8 cellular contexts compared by ENCODE assay signal in the genomic region with DNA sequence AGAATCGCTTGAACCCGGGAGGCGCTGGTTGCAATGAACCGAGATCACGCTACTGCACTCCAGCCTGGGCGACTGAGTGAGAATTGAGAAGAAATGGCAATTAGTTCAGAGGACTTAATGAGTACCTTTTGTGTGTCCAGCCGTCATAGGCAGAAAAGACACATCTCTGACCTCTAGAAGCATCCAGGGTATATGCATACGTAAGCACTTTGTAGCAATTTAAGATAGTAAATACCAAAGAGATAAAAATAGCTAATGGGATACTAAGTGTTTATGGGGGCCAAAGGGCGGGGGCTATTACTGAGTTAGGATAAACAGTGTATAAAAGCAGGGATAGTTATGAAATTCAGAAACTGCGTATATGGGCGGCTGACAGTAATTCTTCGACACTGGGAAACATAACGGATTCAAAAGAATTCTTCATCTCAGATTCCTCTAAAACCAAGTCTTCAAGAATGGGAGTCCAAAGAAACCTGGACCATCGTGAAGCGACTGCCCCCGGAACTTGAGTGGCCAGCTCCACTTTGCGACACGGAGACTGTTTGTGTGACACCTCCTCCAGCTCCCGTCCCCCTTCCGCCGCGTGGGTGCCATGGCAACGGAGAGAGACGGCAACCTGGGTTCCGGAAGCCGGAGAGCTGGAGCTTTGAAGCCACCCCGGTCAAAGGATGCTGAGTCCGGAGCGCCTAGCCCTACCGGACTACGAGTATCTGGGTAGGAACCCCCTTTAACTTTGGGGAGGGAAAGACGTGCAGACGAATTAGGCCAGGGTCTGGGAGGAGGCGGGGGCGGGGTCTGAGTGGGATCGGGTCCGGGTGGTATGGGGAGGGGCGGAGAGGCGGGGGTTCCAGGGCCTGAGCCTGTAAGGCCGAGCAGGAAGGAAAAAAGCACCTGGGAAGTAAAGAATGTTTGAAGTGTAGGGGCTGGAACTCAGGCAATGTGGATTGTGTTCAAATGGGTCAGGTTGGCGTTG. TPM values are rescaled to one million over a fixed set of nuclear protein-coding genes. Genes with fewer than 3 reads are reported as not detected.
DNase-seq lines count a peak whose midpoint lies in the region; ATAC-seq and TF ChIP-seq lines count a peak whose summit lies in the region.

A gene with protein sequence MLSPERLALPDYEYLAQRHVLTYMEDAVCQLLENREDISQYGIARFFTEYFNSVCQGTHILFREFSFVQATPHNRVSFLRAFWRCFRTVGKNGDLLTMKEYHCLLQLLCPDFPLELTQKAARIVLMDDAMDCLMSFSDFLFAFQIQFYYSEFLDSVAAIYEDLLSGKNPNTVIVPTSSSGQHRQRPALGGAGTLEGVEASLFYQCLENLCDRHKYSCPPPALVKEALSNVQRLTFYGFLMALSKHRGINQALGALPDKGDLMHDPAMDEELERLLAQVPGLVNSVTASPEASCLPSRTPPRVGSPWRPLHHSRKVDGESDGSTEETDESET (plus strand): TSS at position 624 of the 973 bp plus-strand sequence. CDS start 45 bp downstream, at position 669.

- peaks cover 11% of the 10 kb centered on the region; the same call in 1 of the 2 replicates for H3F3A ChIP-seq in PC-9 (ENCODE audit: insufficient read depth, low read depth)

- peaks cover 21% of the 10 kb centered on the region for H3K79me2 ChIP-seq in PC-9 (ENCODE audit: low read depth)

- intact Hi-C loops in PC-9 (cut with micrococcal nuclease; ENCODE audit: unreplicated experiment): loop anchor here (2.0 kb wide), 1 partner anchor 20 kb away; no protein-coding TSS in a partner anchor

- no peaks in the 10 kb centered on the region for H3K27me3 ChIP-seq in PC-9 (ENCODE audit: insufficient read depth, low read depth)
- H3K27me3 ChIP-seq in esophagus (ENCODE audit: control insufficient read depth in 1 of 2, insufficient read depth in 2 of 2, low read length in 2 of 2): no peaks in the 10 kb centered on the region
- H3K27me3 ChIP-seq in mucosa of stomach (ENCODE audit: control insufficient read depth, insufficient read depth, low read length): no peaks in the 10 kb centered on the region

- TSS peak; percentile 65 for BruUV-seq in PC-9 (replicated peaks; lab: Mats Ljungman, UMichigan)

- H3K27me3 Mint-ChIP-seq in activated T-cell treated with anti-CD3 and anti-CD28 coated beads, Interleukin-2, amount 50 U/mL, for 4 hours (ENCODE audit: low read depth): peaks cover 7% of the 10 kb centered on the region

- DNase-seq in DMS 273 treated with DMSO at 0.1 percent for 48 hours (lab: John Stamatoyannopoulos, UW) (peak; percentile 48), KBM-7 (peak; percentile 88), PC-9 (peak; percentile 86 to 95)
- peak; percentile 93 for DNase-seq in activated T-cell treated with anti-CD3 and anti-CD28 coated beads, Interleukin-2, amount 50 U/mL, for 4 hours
- DNase-seq in stimulated activated CD8-positive, alpha-beta memory T cell treated with anti-CD3 and anti-CD28 coated beads, Interleukin-4, amount 100 ng/mL, for 48 hours: peak; percentile 98

- H3K9ac ChIP-seq in mucosa of stomach (ENCODE audit: low read length): peak within 1 kb of the TSS; percentile 73

- no peaks in the 10 kb centered on the region; the same call in 1 of the 2 replicates for H3K36me3 ChIP-seq in PC-9 (ENCODE audit: low read depth)
- no peaks in the 10 kb centered on the region for H3K36me3 ChIP-seq in esophagus (ENCODE audit: control insufficient read depth in 2 of 2, insufficient read depth in 2 of 2, low read length in 1 of 2)
- H3K36me3 ChIP-seq in mucosa of stomach (ENCODE audit: control insufficient read depth, insufficient read depth, low read length): no peaks in the 10 kb centered on the region

- H3K4me2 ChIP-seq in PC-9: peak within 1 kb of the TSS; percentile 87

- peak within 1 kb of the TSS; percentile 73 for H3K4me3 ChIP-seq in PC-9
- peak within 1 kb of the TSS; percentile 57 to 79 for H3K4me3 ChIP-seq in esophagus (ENCODE audit: low read depth in 1 of 2, low read length in 2 of 2)
- H3K4me3 ChIP-seq in mucosa of stomach (ENCODE audit: low read length): peak within 1 kb of the TSS; percentile 16

- peak; percentile 93 for ATAC-seq in GM21576 (IDR thresholded peaks at IDR 0.05; ENCODE audit: unreplicated experiment)
- peak; percentile 99 for ATAC-seq in activated T-cell treated with anti-CD3 and anti-CD28 coated beads, Interleukin-2, amount 50 U/mL, for 4 hours

- 19 to 21% methylated on average over 41 of the region's 41 CpGs for WGBS in esophagus, 2 donors

- no peaks in the 10 kb centered on the region for H4K20me1 ChIP-seq in PC-9 (ENCODE audit: insufficient read depth)

- H3K27ac ChIP-seq in PC-9: peak within 1 kb of the TSS; percentile 10; the same call in 1 of the 2 replicates
- peak within 1 kb of the TSS; percentile 36 to 54 for H3K27ac ChIP-seq in esophagus (ENCODE audit: low read depth in 2 of 2, low read length in 1 of 2)

- in situ Hi-C loops in KBM-7 (cut with MboI; ENCODE audit: low pct_unique_long_range_greater_than_20kb, low sequenced_read_pairs): no loop called here

- H3K4me1 Mint-ChIP-seq in activated T-cell treated with anti-CD3 and anti-CD28 coated beads, Interleukin-2, amount 50 U/mL, for 4 hours (ENCODE audit: low read depth): peaks cover 13% of the 10 kb centered on the region

- peaks cover 8% of the 10 kb centered on the region for H3K36me3 Mint-ChIP-seq in activated T-cell treated with anti-CD3 and anti-CD28 coated beads, Interleukin-2, amount 50 U/mL, for 4 hours (ENCODE audit: insufficient read depth)

- no peaks in the 10 kb centered on the region for H3K9me3 ChIP-seq in PC-9 (ENCODE audit: insufficient read depth, low read depth)
- no peaks in the 10 kb centered on the region for H3K9me3 ChIP-seq in esophagus (ENCODE audit: control insufficient read depth in 2 of 2, insufficient read depth in 1 of 2, low read depth in 1 of 2, low read length in 1 of 2)
- no peaks in the 10 kb centered on the region for H3K9me3 ChIP-seq in mucosa of stomach (ENCODE audit: control insufficient read depth, low read length)

- H3K4me1 ChIP-seq in PC-9 (replicated peaks; ENCODE audit: insufficient read depth) (peaks cover 4% of the 10 kb centered on the region), esophagus (ENCODE audit: control insufficient read depth in 2 of 2, insufficient read depth in 2 of 2, low read length in 1 of 2) (peaks cover 0 to 2% of the 10 kb centered on the region in 2 donors), mucosa of stomach (ENCODE audit: control insufficient read depth, insufficient read depth, low read length) (peaks cover 9% of the 10 kb centered on the region)

- no peaks in the 10 kb centered on the region for H3K9me3 Mint-ChIP-seq in activated T-cell treated with anti-CD3 and anti-CD28 coated beads, Interleukin-2, amount 50 U/mL, for 4 hours

- peak within 1 kb of the TSS; percentile 95 for H2AFZ ChIP-seq in PC-9

- no peaks in the 10 kb centered on the region for H3K9me2 ChIP-seq in PC-9 (ENCODE audit: insufficient read depth)

- POLR2A ChIA-PET in PC-9 (lab: Charles Lee; ENCODE audit: unreplicated experiment): interaction anchor here (0.6 kb wide), 1 partner anchor 87 kb away, joined by 3 read pairs; no protein-coding TSS in a partner anchor

- TF ChIP-seq CTCF in PC-9 (conservative IDR thresholded peaks at IDR 0.05): no peak

- peak within 1 kb of the TSS; percentile 99 for H3K4me3 Mint-ChIP-seq in activated T-cell treated with anti-CD3 and anti-CD28 coated beads, Interleukin-2, amount 50 U/mL, for 4 hours

- CTCF ChIA-PET in PC-9 (lab: Charles Lee): interaction anchor here (0.9 to 1.3 kb wide), 2 partner anchors 217 to 518 kb away, joined by 4 to 9 read pairs; no protein-coding TSS in a partner anchor

RNA-seq across cellular contexts. Expression of the gene that starts here (rescaled TPM):
- 87.2 and 88.3 TPM in 2 replicates for total RNA-seq in PC-9 (2021)
- 10 to 100 TPM; 12.9 to 15.0 (median 14.3) TPM for total RNA-seq in activated T-cell treated with anti-CD3 and anti-CD28 coated beads, Interleukin-2, amount 50 U/mL, for 4 hours
- polyA plus RNA-seq in esophagus: 10 to 100 TPM in 1 of 2 donors, 1 to 10 TPM in 1; 8.3 to 13.0 TPM

Comparison
In these comparisons a context has a peak if more than half of its experiments do, and no peak if none do; other contexts are left out.
1. Peak in every context shown above with its lines: DNase-seq, ATAC-seq, H3K4me3 ChIP-seq and H3K27ac ChIP-seq.
2. DNase-seq: peak in every context shown above with its lines; median percentile 98 in stimulated activated CD8-positive, alpha-beta memory T cell treated with anti-CD3 and anti-CD28 coated beads, Interleukin-4, amount 100 ng/mL, for 48 hours; 93 in activated T-cell treated with anti-CD3 and anti-CD28 coated beads, Interleukin-2, amount 50 U/mL, for 4 hours; 90 in PC-9; 88 in KBM-7; 48 in DMS 273 treated with DMSO at 0.1 percent for 48 hours.
3. H3K4me3 ChIP-seq: peak in every context shown above with its lines; median percentile 73 in PC-9; 68 in esophagus; 16 in mucosa of stomach.